Comparison of ENCODE assay signal across 1 cellular context in the genomic region with DNA sequence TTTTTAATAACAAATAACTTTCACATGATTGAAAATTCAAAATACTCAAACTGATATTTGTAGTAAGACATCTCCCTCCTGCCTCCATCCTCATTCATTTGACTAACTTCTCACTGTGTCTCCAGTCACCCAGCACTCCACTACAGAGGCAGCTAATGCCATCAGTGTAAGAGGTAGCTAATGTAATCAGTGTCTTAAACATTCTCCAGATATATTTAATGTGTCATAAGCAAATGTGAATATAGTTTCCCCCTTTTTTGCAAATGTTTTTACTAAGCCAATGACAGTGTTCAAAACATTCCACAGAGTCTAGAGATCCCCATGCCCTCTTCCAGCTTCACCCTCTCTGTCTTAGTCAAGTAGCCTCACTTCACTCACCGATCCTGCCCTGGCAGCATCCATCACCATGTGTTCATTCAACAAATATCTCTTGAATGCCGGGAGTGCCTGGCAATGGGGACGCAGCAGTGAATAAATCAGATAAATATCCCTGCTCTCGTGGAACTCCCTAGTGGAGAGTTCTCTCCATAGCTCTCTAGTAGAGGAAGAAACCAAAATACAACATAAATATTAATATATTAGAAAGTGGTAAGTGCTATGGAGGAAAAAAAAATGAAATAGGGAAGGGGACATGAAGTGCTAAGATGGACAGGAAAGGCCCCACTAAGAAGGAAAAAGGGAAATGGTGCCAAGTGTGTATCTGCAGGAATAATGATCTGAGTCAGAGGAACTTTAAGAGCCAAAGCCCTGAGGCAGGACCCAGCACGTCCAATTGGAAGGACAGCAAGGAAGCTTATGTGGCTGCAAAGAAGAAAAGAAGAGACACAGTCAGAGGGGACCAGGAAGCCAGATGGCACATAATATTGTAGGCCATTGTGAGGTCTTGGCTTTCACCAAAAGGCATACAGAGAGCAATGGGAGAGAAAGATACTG.
TF ChIP-seq lines count a peak whose summit lies in the region.

No MANE protein-coding gene starts in this region.

TF ChIP-seq in H1, 55 proteins besides CTCF, POLR2A, EP300 and RAD21:
- TF ChIP-seq SP1 (IDR thresholded peaks at IDR 0.05; ENCODE audit: low read depth, low read length) (no peak), USF2 (IDR thresholded peaks at IDR 0.05; ENCODE audit: low read length) (no peak), ATF2 (IDR thresholded peaks at IDR 0.05; ENCODE audit: low read length) (no peak), CTBP2 (IDR thresholded peaks at IDR 0.05; ENCODE audit: borderline replicate concordance, insufficient read depth, insufficient read length, low read length) (no peak), FOSL1 (IDR thresholded peaks at IDR 0.05; ENCODE audit: insufficient read depth, low read depth, low read length) (no peak), GABPA (IDR thresholded peaks at IDR 0.05; ENCODE audit: borderline replicate concordance, insufficient read depth, low read length) (no peak), BRCA1 (IDR thresholded peaks at IDR 0.05; ENCODE audit: low read depth, low read length) (no peak), GTF2F1 (IDR thresholded peaks at IDR 0.05; ENCODE audit: borderline replicate concordance, low read depth, low read length) (no peak), RBBP5 (IDR thresholded peaks at IDR 0.05; ENCODE audit: borderline replicate concordance, low read depth, low read length) (no peak), JUND (IDR thresholded peaks at IDR 0.05; ENCODE audit: low read length) (no peak)
